Comparison of ENCODE assay signal across 34 cellular contexts in the genomic region with DNA sequence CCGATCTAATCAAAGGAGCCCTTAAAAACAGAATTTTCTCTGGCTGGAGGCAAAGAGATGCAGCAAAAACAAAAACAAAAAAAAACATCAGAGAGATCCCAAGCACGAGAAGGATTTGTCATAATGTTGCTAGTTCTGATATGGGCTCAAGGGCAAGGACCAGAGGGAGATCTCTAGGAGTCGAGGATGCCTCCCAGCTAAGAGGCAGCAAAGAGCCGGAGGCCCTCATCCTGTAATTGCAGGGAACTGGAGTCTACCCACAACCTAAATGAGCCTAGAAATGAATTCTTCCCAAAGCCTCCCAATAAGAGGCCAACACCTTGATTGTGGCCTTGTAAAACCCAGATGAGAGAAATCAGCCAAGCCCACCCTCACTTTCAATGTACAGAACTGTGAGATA.
"Had no signal": no experiment of that assay in that cellular context is flagged by ENCODE, and none has a peak within 500 bp of the region (broad histone marks: within the 10 kb centered on the region; RNA-seq: fewer than 3 reads in every experiment).

No MANE protein-coding gene starts in this region.

- H3K9me3 ChIP-seq: MG63 had no signal

- DNase-seq: Karpas-422, Kasumi-1, KBM-7, KG1, MG63, MM.1S, MV-4-11, NCI-H1048, NCI-H1092, NCI-H1092 treated with DMSO at 0.1 percent for 48 hours, NCI-H1105, NCI-H1105 treated with DMSO at 0.1 percent for 48 hours, NCI-H1417, NCI-H1417 treated with DMSO at 0.1 percent for 48 hours, NCI-H1436, NCI-H1436 treated with DMSO at 0.1 percent for 48 hours, NCI-H146, NCI-H1694, NCI-H1694 treated with DMSO at 0.1 percent for 48 hours, NCI-H187, NCI-H187 treated with DMSO at 0.1 percent for 48 hours, NCI-H1930, NCI-H2029, NCI-H2029 treated with DMSO at 0.1 percent for 48 hours, NCI-H2081, NCI-H2081 treated with DMSO at 0.1 percent for 48 hours, NCI-H2107, NCI-H2171, NCI-H2171 treated with DMSO at 0.1 percent for 48 hours, NCI-H226, NCI-H345, NCI-H446, NCI-H446 treated with DMSO at 0.1 percent for 48 hours had no signal

- H3K4me2 ChIP-seq: KMS-11 had no signal

- H3K27ac ChIP-seq: KMS-11 had no signal

- H3K27me3 ChIP-seq: MG63 had no signal

- H3K4me3 ChIP-seq: MG63 had no signal

- H3K9ac ChIP-seq: KMS-11 had no signal
